9 cellular contexts compared by ENCODE assay signal in the genomic region with DNA sequence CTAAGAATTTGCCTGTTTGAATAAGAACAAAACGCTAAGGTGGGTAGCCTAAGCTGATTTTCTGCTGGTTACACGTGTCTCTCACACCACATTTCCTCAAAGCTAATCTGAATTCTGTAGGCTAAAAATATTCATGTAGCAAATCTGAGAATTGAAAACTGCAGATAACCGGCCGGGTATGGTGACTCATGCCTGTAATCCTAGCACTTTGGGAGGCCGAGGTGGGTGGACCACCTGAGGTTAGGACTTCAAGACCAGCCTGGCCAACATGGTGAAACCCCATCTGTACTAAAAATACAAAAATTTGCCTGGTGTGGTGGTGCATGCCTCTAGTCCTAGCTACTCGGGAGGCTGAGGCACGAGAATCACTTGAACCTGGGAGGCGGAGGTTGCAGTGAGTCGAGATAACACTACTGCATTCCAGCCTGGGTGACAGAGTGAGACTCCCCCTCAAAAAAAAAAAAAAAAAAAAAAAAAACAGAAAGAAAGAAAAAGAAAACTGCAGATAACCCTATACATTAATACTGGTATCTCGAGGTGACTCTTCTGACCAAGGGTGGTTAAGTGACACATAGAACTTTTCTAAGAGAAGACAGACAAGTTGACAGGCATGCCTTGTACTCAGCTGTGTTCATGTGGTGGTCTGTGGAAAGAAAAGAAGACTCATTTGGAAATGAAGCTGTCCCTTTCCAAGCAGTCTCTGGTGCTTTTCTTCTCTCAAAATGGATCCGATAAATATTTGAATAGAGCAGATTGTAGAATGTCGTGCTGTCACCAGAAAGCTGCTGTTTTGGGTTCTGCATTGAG. TPM values are rescaled to one million over a fixed set of nuclear protein-coding genes. Genes with fewer than 3 reads are reported as not detected.
A peak's percentile ranks its signal among the peaks of the same experiment; 100 is the strongest.
DNase-seq lines count a peak whose midpoint lies in the region; ATAC-seq and TF ChIP-seq lines count a peak whose summit lies in the region.
"Had no signal": no experiment of that assay in that cellular context is flagged by ENCODE, and none has a peak within 500 bp of the region (broad histone marks: within the 10 kb centered on the region; RNA-seq: fewer than 3 reads in every experiment).

No MANE protein-coding gene starts in this region.

- H3K27ac Mint-ChIP-seq in natural killer cell treated with Interleukin-12 subunit alpha and Interleukin-12 subunit beta and Interleukin-15 and Interleukin-18, amount 100 ng/mL, for 72 hours = peak overlapping the region; percentile 73 to 86
- H3K27ac Mint-ChIP-seq in natural killer cell = peak overlapping the region in 1 of 2 donors; percentile 25
- peak overlapping the region; percentile 22 for H3K27ac Mint-ChIP-seq in type B pancreatic cell
- H3K27ac Mint-ChIP-seq in immature natural killer cell = peak overlapping the region in 3 of 6 donors; percentile 31 to 95 (median 88)

- DNase-seq in natural killer cell treated with Interleukin-12 subunit alpha and Interleukin-12 subunit beta and Interleukin-15 and Interleukin-18, amount 100 ng/mL, for 72 hours (ENCODE audit: low spot score) = no peak
- DNase-seq in natural killer cell (no peak), body of pancreas (peak in 1 of 4 donors; percentile 34), type B pancreatic cell (ENCODE audit: extremely low spot score, unreplicated experiment) (no peak), Kasumi-1 (lab: John Stamatoyannopoulos, UW) (no peak), immature natural killer cell (no peak), RKO (ENCODE audit: low spot score) (no peak)
- DNase-seq: NCI-H446 treated with DMSO at 0.1 percent for 48 hours had no signal

- TF ChIP-seq POLR2A in body of pancreas (IDR thresholded peaks at IDR 0.05) = no peak

- peaks cover 78% of the 10 kb centered on the region for H3K4me1 ChIP-seq in body of pancreas

- no peaks in the 10 kb centered on the region for H3K9me3 ChIP-seq in body of pancreas

- H3K27me3 ChIP-seq in body of pancreas = no peaks in the 10 kb centered on the region

- peaks cover 0 to 3% of the 10 kb centered on the region in 2 donors for H3K36me3 ChIP-seq in body of pancreas (replicated peaks in 1 of 2; ENCODE audit: insufficient read depth in 1 of 2, low read depth in 2 of 2)

- intact Hi-C loops in natural killer cell (cut with micrococcal nuclease) = no loop called here
- intact Hi-C loops in body of pancreas (cut with DNase I) = no loop called here

- H3K4me3 ChIP-seq in body of pancreas = no peak overlapping the region

- peak; percentile 82 to 95 for ATAC-seq in natural killer cell treated with Interleukin-12 subunit alpha and Interleukin-12 subunit beta and Interleukin-15 and Interleukin-18, amount 100 ng/mL, for 72 hours
- ATAC-seq in natural killer cell (no peak), HG03378 (IDR thresholded peaks at IDR 0.05; ENCODE audit: unreplicated experiment) (peak; percentile 45), body of pancreas (no peak)

- H3K36me3 Mint-ChIP-seq in natural killer cell treated with Interleukin-12 subunit alpha and Interleukin-12 subunit beta and Interleukin-15 and Interleukin-18, amount 100 ng/mL, for 72 hours = peaks cover 12% of the 10 kb centered on the region
- peaks cover 12% of the 10 kb centered on the region for H3K36me3 Mint-ChIP-seq in natural killer cell
- H3K36me3 Mint-ChIP-seq in type B pancreatic cell = peaks cover 16% of the 10 kb centered on the region
- H3K36me3 Mint-ChIP-seq in immature natural killer cell = peaks cover 11 to 36% (median 17%) of the 10 kb centered on the region in 3 donors

- WGBS in body of pancreas, 2 donors = 24 to 39% methylated on average over 12 of the region's 12 CpGs

- H3K27me3 Mint-ChIP-seq in natural killer cell treated with Interleukin-12 subunit alpha and Interleukin-12 subunit beta and Interleukin-15 and Interleukin-18, amount 100 ng/mL, for 72 hours = no peaks in the 10 kb centered on the region
- H3K27me3 Mint-ChIP-seq in natural killer cell (ENCODE audit: low read depth in 2 of 2) (no peaks in the 10 kb centered on the region), type B pancreatic cell (no peaks in the 10 kb centered on the region), immature natural killer cell (ENCODE audit: low read depth in 3 of 3) (peaks cover 0 to 1% (median 0%) of the 10 kb centered on the region in 3 donors)

- TF ChIP-seq CTCF in natural killer cell (IDR thresholded peaks at IDR 0.05) (no peak), body of pancreas (IDR thresholded peaks at IDR 0.05) (no peak), type B pancreatic cell (conservative IDR thresholded peaks at IDR 0.05) (no peak)

- H3K4me3 Mint-ChIP-seq in natural killer cell treated with Interleukin-12 subunit alpha and Interleukin-12 subunit beta and Interleukin-15 and Interleukin-18, amount 100 ng/mL, for 72 hours = peak overlapping the region; percentile 76
- H3K4me3 Mint-ChIP-seq in natural killer cell (no peak overlapping the region), type B pancreatic cell (no peak overlapping the region), immature natural killer cell (peak overlapping the region in 1 of 5 donors; percentile 72)

- H3K27ac ChIP-seq in body of pancreas = peak overlapping the region; percentile 64 to 87 (median 74)

- H3K9me3 Mint-ChIP-seq in natural killer cell treated with Interleukin-12 subunit alpha and Interleukin-12 subunit beta and Interleukin-15 and Interleukin-18, amount 100 ng/mL, for 72 hours = no peaks in the 10 kb centered on the region
- H3K9me3 Mint-ChIP-seq in natural killer cell (no peaks in the 10 kb centered on the region), type B pancreatic cell (no peaks in the 10 kb centered on the region), immature natural killer cell (no peaks in the 10 kb centered on the region)

- H3K4me1 Mint-ChIP-seq in natural killer cell treated with Interleukin-12 subunit alpha and Interleukin-12 subunit beta and Interleukin-15 and Interleukin-18, amount 100 ng/mL, for 72 hours (ENCODE audit: low read depth in 2 of 2) = peaks cover 24 to 48% of the 10 kb centered on the region in 2 donors
- H3K4me1 Mint-ChIP-seq in natural killer cell = peaks cover 0 to 6% of the 10 kb centered on the region in 2 donors
- H3K4me1 Mint-ChIP-seq in type B pancreatic cell (ENCODE audit: unreplicated experiment) = peaks cover 5% of the 10 kb centered on the region
- H3K4me1 Mint-ChIP-seq in immature natural killer cell = peaks cover 5 to 14% of the 10 kb centered on the region in 2 donors

RNA-seq across cellular contexts. Expression of a gene that starts 24.7 kb away (rescaled TPM):
- 100 to 1,000 TPM; 119 to 214 TPM for total RNA-seq in natural killer cell treated with Interleukin-12 subunit alpha and Interleukin-12 subunit beta and Interleukin-15 and Interleukin-18, amount 100 ng/mL, for 72 hours
- total RNA-seq in natural killer cell (100 to 1,000 TPM; 106 to 125 (median 108) TPM), body of pancreas (100 to 1,000 TPM in 1 of 2 donors, 10 to 100 TPM in 1; 57.9 to 102 TPM), type B pancreatic cell (ENCODE audit: low replicate concordance) (94.4 and 157 TPM in 2 replicates)
- polyA plus RNA-seq in immature natural killer cell = 10 to 100 TPM in 1 of 3 donors, 1 to 10 TPM in 2; 2.9 to 11.0 (median 5.3) TPM

RNA-seq across cellular contexts. Expression of a gene that starts 55.9 kb away (rescaled TPM):
- total RNA-seq in natural killer cell treated with Interleukin-12 subunit alpha and Interleukin-12 subunit beta and Interleukin-15 and Interleukin-18, amount 100 ng/mL, for 72 hours = 10 to 100 TPM; 51.3 to 61.2 TPM
- 10 to 100 TPM; 10.2 to 14.3 (median 13.2) TPM for total RNA-seq in natural killer cell
- 10 to 100 TPM; 23.1 to 28.3 TPM for total RNA-seq in body of pancreas
- total RNA-seq in type B pancreatic cell (ENCODE audit: low replicate concordance) = 41.2 and 45.9 TPM in 2 replicates
- 1 to 10 TPM; 1.1 to 3.2 (median 1.4) TPM for polyA plus RNA-seq in immature natural killer cell

Comparison
In these comparisons a context has a peak if more than half of its experiments do, and no peak if none do; other contexts are left out.
1. ATAC-seq: peak in natural killer cell treated with Interleukin-12 subunit alpha and Interleukin-12 subunit beta and Interleukin-15 and Interleukin-18, amount 100 ng/mL, for 72 hours (2 of 2) and HG03378 (single experiment); none in natural killer cell (0 of 3) and body of pancreas (single experiment).